ENCODE assay signal across 8 cellular contexts in the genomic region with DNA sequence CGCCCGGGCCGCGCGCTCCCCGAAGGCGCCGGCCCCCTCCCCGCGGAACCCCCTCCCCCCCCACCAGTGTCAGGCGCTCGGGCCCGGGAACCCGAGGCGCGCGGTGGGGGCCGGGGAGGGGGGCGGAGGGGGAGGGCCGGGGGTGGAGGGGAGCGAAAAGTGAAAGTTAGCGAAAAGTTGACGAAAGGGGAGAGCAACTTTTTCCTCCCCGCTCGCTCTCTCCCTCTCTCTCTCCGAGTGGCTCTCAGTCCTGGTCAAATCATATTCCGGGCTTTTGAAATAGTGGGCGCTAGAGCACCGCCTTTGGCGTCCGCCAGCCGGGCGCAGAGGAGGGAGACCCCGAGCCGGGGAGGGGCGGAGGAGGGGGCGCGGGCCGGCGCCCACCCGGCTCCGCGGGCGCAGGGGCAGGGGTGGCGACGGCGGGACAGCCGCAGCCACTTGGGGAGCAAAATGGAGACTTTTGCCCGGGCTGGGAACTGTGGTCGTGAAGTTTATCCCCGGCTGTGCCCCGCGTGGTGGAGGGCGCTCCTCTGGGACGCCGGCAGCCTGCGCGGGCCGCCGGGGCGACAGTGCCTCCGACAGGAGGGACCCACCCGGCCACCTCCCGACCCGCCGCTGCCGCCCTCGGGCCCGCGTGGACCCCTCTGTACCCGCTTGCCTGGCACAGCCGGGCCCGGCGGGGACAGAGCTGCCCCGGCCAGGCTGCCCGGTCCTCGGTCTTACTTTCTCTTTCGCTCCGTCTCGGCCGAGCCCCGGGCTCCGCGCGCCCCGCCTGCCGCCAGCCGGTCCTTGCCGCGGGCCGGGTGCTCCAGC. TPM values are rescaled to one million over a fixed set of nuclear protein-coding genes. Genes with fewer than 3 reads are reported as not detected.
A peak's percentile ranks its signal among the peaks of the same experiment; 100 is the strongest.
DNase-seq lines count a peak whose midpoint lies in the region; ATAC-seq and TF ChIP-seq lines count a peak whose summit lies in the region.

No MANE protein-coding gene starts in this region.

- no peaks in the 10 kb centered on the region for H3K9me3 ChIP-seq in colonic mucosa
- H3K9me3 ChIP-seq in left lung = no peaks in the 10 kb centered on the region
- no peaks in the 10 kb centered on the region for H3K9me3 ChIP-seq in stomach smooth muscle (ENCODE audit: control insufficient read depth in 2 of 2, low read length in 2 of 2)

- H3K27me3 ChIP-seq in colonic mucosa (peaks cover 79% of the 10 kb centered on the region), left lung (peaks cover 61 to 97% of the 10 kb centered on the region in 2 donors), stomach smooth muscle (ENCODE audit: control insufficient read depth in 1 of 2, insufficient read depth in 2 of 2, low read length in 2 of 2) (peaks cover 61 to 75% of the 10 kb centered on the region in 2 donors)

- H3K9ac ChIP-seq in colonic mucosa (ENCODE audit: low read depth in 2 of 2, low read length in 2 of 2) (peak overlapping the region in 1 of 2 donors; percentile 24), stomach smooth muscle (ENCODE audit: low read length in 2 of 2) (peak overlapping the region; percentile 60 to 78)

- H3K36me3 ChIP-seq in colonic mucosa = no peaks in the 10 kb centered on the region
- no peaks in the 10 kb centered on the region for H3K36me3 ChIP-seq in left lung
- no peaks in the 10 kb centered on the region for H3K36me3 ChIP-seq in stomach smooth muscle (ENCODE audit: control insufficient read depth in 2 of 2, insufficient read depth in 2 of 2, low read length in 2 of 2)

- no peak overlapping the region for H3K27ac ChIP-seq in colonic mucosa
- peak overlapping the region; percentile 77 to 91 for H3K27ac ChIP-seq in left lung
- no peak overlapping the region for H3K27ac ChIP-seq in stomach smooth muscle (ENCODE audit: low read length)

- ATAC-seq in left lung (peak; percentile 14), HG02852 (IDR thresholded peaks at IDR 0.05; ENCODE audit: unreplicated experiment) (no peak), GM21360 (IDR thresholded peaks at IDR 0.05; ENCODE audit: unreplicated experiment) (no peak)

- TF ChIP-seq CTCF in colonic mucosa (IDR thresholded peaks at IDR 0.05) (no peak), left lung (IDR thresholded peaks at IDR 0.05) (peak in 1 of 2 donors; percentile 25)

- H3K4me1 ChIP-seq in colonic mucosa (no peaks in the 10 kb centered on the region), left lung (peaks cover 0 to 33% of the 10 kb centered on the region in 2 donors), stomach smooth muscle (ENCODE audit: control insufficient read depth, insufficient read depth, low read length) (peaks cover 32% of the 10 kb centered on the region)

- intact Hi-C loops in colonic mucosa (cut with DNase I) = loop anchor here (10.0 kb wide), 1 partner anchor 215 kb away; no protein-coding TSS in a partner anchor
- intact Hi-C loops in left lung (cut with DNase I) = loop anchor here in 1 of 2 donors (10.0 kb wide), 1 partner anchor 215 kb away; no protein-coding TSS in a partner anchor

- peak; percentile 64 for DNase-seq in DMS 273 (lab: John Stamatoyannopoulos, UW; ENCODE audit: unreplicated experiment)
- peak; percentile 28 for DNase-seq in NCI-H1105 (lab: John Stamatoyannopoulos, UW)
- DNase-seq in colonic mucosa = peak; percentile 36
- DNase-seq in left lung = peak; percentile 50 to 75
- no peak for DNase-seq in activated CD4-positive, alpha-beta T cell treated with anti-CD3 and anti-CD28 coated beads for 4 hours

- H3K4me3 ChIP-seq in colonic mucosa (peak overlapping the region; percentile 77), left lung (peak overlapping the region; percentile 65 to 67), stomach smooth muscle (ENCODE audit: low read length in 2 of 2) (peak overlapping the region; percentile 67 to 78)

RNA-seq across cellular contexts. Expression of a gene that starts 0.7 kb away (rescaled TPM):
- total RNA-seq in colonic mucosa (1 to 10 TPM in 1 of 2 donors, under 1 TPM in 1; 0.79 to 6.1 TPM), left lung (10 to 100 TPM; 14.9 to 18.0 TPM)

RNA-seq across cellular contexts. Expression of a gene that starts 48.4 kb away (rescaled TPM):
- total RNA-seq in colonic mucosa (not detected), left lung (not detected)

Comparison
In these comparisons a context has a peak if more than half of its experiments do, and no peak if none do; other contexts are left out.
1. DNase-seq: peak in DMS 273 (single experiment), NCI-H1105 (single experiment), colonic mucosa (single experiment) and left lung (2 of 2); none in activated CD4-positive, alpha-beta T cell treated with anti-CD3 and anti-CD28 coated beads for 4 hours (0 of 2).
2. H3K27ac ChIP-seq: peak in left lung (2 of 2); none in colonic mucosa (single experiment) and stomach smooth muscle (single experiment).
3. Peak in every context shown above with its lines, with median percentiles within 50 percentile points of each other: H3K4me3 ChIP-seq.